In genomic region chr14:87468531-87468930, GRCh38 we compare ENCODE assay signal across 27 cellular contexts.
"Had no signal": no experiment of that assay in that cellular context is flagged by ENCODE, and none has a peak within 500 bp of the region (broad histone marks: within the 10 kb centered on the region; RNA-seq: fewer than 3 reads in every experiment).

No MANE protein-coding gene starts in this region.

- DNase-seq: activated CD4-positive, alpha-beta memory T cell treated with anti-CD3 and anti-CD28 coated beads for 36 hours; activated CD4-positive, alpha-beta T cell treated with anti-CD3 and anti-CD28 coated beads for 36 hours; activated CD4-positive, alpha-beta T cell treated with anti-CD3 and anti-CD28 coated beads, Interleukin-2, amount 10 ng/mL, durations not matched to agents 24 days and 14 days; activated CD4-positive, CD25-positive, alpha-beta regulatory T cell; activated CD4-positive, CD25-positive, alpha-beta regulatory T cell treated with anti-CD3 and anti-CD28 coated beads, Interleukin-2, amount 50 U/mL, for 72 hours; activated CD8-positive, alpha-beta memory T cell treated with anti-CD3 and anti-CD28 coated beads, Interleukin-2, amount 50 U/mL, for 48 hours; activated effector memory CD4-positive, alpha-beta T cell treated with Interleukin-2 at 50 U/mL for 16 hours; activated gamma-delta T cell treated with Interleukin-2 at 50 U/mL for 16 hours; activated naive CD4-positive, alpha-beta T cell treated with anti-CD3 and anti-CD28 coated beads, Interleukin-2, amount 50 U/mL, for 16 hours; activated naive CD4-positive, alpha-beta T cell treated with Interleukin-2 at 50 U/mL for 16 hours; activated T-cell treated with anti-CD3 and anti-CD28 coated beads for 4 hours; activated T-cell treated with anti-CD3 and anti-CD28 coated beads, Interleukin-2, amount 50 U/mL, for 4 hours; amniotic stem cell; anterior cingulate cortex; brain microvascular endothelial cell; dorsolateral prefrontal cortex; effector memory CD4-positive, alpha-beta T cell; endodermal cell; erythroblast; foreskin keratinocyte; gastrocnemius medialis; glutamatergic neuron; heart left ventricle; T-helper 2 cell had no signal

- H3K36me3 ChIP-seq: brain microvascular endothelial cell, esophagus muscularis mucosa, gastrocnemius medialis, heart left ventricle had no signal

- H3K4me3 ChIP-seq: coronary artery, dorsolateral prefrontal cortex, esophagus muscularis mucosa, gastrocnemius medialis, heart left ventricle had no signal

- ATAC-seq: activated CD4-positive, alpha-beta T cell treated with anti-CD3 and anti-CD28 coated beads for 36 hours; activated T-cell treated with anti-CD3 and anti-CD28 coated beads, Interleukin-2, amount 50 U/mL, for 4 hours; activated T-helper 17 cell treated with anti-CD3 and anti-CD28 coated beads, Interleukin-2, amount 50 U/mL, for 72 hours; foreskin keratinocyte; gastrocnemius medialis; heart left ventricle had no signal

- H3K4me1 ChIP-seq: esophagus muscularis mucosa, foreskin keratinocyte, gastrocnemius medialis, heart left ventricle had no signal

- H3K27ac ChIP-seq: brain microvascular endothelial cell, coronary artery, dorsolateral prefrontal cortex, esophagus muscularis mucosa, foreskin keratinocyte, gastrocnemius medialis, heart left ventricle had no signal

- H3K9me3 ChIP-seq: esophagus muscularis mucosa, gastrocnemius medialis had no signal

- H3K27me3 ChIP-seq: brain microvascular endothelial cell, dorsolateral prefrontal cortex, esophagus muscularis mucosa, foreskin keratinocyte, gastrocnemius medialis, heart left ventricle had no signal
